1 cellular context compared by ENCODE assay signal in the genomic region with DNA sequence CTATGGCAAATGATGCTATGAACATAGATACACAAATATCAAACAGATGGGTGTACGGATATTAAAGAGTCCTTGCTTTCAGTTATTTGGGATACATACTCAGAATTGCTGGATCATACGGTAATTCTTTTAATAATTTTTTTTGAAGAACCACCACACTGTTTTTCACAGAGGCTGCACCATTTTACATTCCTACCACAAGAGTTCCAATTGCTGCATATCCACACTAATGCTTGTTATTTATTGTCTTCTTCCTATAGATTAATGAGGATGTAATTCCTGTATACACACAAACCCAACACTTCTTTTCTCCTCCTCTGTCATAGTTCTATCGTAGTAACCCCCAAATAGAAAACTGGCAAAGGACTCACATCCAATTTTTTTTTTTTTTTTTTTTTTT.
TF ChIP-seq lines count a peak whose summit lies in the region.

No MANE protein-coding gene starts in this region.

TF ChIP-seq in IMR-90, 13 proteins besides CTCF, POLR2A, EP300 and RAD21:
- no peak for TF ChIP-seq MXI1 (IDR thresholded peaks at IDR 0.05; ENCODE audit: borderline replicate concordance, low read depth, low read length)
- no peak for TF ChIP-seq RCOR1 (IDR thresholded peaks at IDR 0.05; ENCODE audit: insufficient replicate concordance, low read length)
- no peak for TF ChIP-seq RFX5 (IDR thresholded peaks at IDR 0.05; ENCODE audit: low read depth, low read length)
- TF ChIP-seq SMC3 (IDR thresholded peaks at IDR 0.05; ENCODE audit: low read depth, low read length): no peak
- TF ChIP-seq CHD1 (IDR thresholded peaks at IDR 0.05; ENCODE audit: low read depth, low read length): no peak
- TF ChIP-seq BHLHE40 (IDR thresholded peaks at IDR 0.05; ENCODE audit: low read depth, low read length): no peak
- no peak for TF ChIP-seq FOS (IDR thresholded peaks at IDR 0.05; ENCODE audit: low read depth, low read length)
- no peak for TF ChIP-seq MAZ (IDR thresholded peaks at IDR 0.05; ENCODE audit: borderline replicate concordance, low read depth, low read length)
- no peak for TF ChIP-seq MAFK (IDR thresholded peaks at IDR 0.05; ENCODE audit: low read depth, low read length)
- TF ChIP-seq, protein P1, sequence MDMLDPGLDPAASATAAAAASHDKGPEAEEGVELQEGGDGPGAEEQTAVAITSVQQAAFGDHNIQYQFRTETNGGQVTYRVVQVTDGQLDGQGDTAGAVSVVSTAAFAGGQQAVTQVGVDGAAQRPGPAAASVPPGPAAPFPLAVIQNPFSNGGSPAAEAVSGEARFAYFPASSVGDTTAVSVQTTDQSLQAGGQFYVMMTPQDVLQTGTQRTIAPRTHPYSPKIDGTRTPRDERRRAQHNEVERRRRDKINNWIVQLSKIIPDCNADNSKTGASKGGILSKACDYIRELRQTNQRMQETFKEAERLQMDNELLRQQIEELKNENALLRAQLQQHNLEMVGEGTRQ (IDR thresholded peaks at IDR 0.05; ENCODE audit: low read depth, low read length): no peak
- no peak for TF ChIP-seq CEBPB (IDR thresholded peaks at IDR 0.05; ENCODE audit: low read depth, low read length)
- TF ChIP-seq NFE2L2 (IDR thresholded peaks at IDR 0.05; ENCODE audit: low read depth, low read length): no peak
